8 cellular contexts compared by ENCODE assay signal in genomic region chr2:227939271-227940027, GRCh38.
DNase-seq lines count a peak whose midpoint lies in the region; ATAC-seq, FAIRE-seq and TF ChIP-seq lines count a peak whose summit lies in the region.

No MANE protein-coding gene starts in this region.

- H3K27me3 Mint-ChIP-seq in GM23338 (ENCODE audit: insufficient read depth, low read depth, poor library complexity) (no peaks in the 10 kb centered on the region), chondrocyte (ENCODE audit: low read depth) (peaks cover 10% of the 10 kb centered on the region)

- H3K27me3 ChIP-seq in GM23338 (ENCODE audit: insufficient read depth): no peaks in the 10 kb centered on the region

- H3K9me2 ChIP-seq in GM23338 (ENCODE audit: insufficient read depth): no peaks in the 10 kb centered on the region

- H3K4me3 Mint-ChIP-seq in GM23338: no peak overlapping the region
- no peak overlapping the region for H3K4me3 Mint-ChIP-seq in chondrocyte (ENCODE audit: unreplicated experiment)

- H3K4me1 Mint-ChIP-seq in GM23338 (peaks cover 5% of the 10 kb centered on the region), chondrocyte (ENCODE audit: low read depth) (no peaks in the 10 kb centered on the region)

- TF ChIP-seq CTCF in D721Med (IDR thresholded peaks at IDR 0.05; ENCODE audit: insufficient read depth, missing control alignments): peak; percentile 80
- TF ChIP-seq CTCF in GM23338 (conservative IDR thresholded peaks at IDR 0.05; ENCODE audit: low read depth in 2 of 2): peak; percentile 90
- TF ChIP-seq CTCF in chondrocyte (IDR thresholded peaks at IDR 0.05): peak; percentile 73
- TF ChIP-seq CTCF in mucosa of descending colon (IDR thresholded peaks at IDR 0.05): peak; percentile 8

- H3K36me3 Mint-ChIP-seq in GM23338 (ENCODE audit: low read depth) (no peaks in the 10 kb centered on the region), chondrocyte (ENCODE audit: low read depth) (no peaks in the 10 kb centered on the region)

- no peak overlapping the region for H3K27ac ChIP-seq in GM23338 (ENCODE audit: low read depth)

- peaks cover 12% of the 10 kb centered on the region for H3K4me1 ChIP-seq in GM23338 (ENCODE audit: insufficient read depth)
- no peaks in the 10 kb centered on the region for H3K4me1 ChIP-seq in mucosa of descending colon (ENCODE audit: low read depth)

- H3K9me3 ChIP-seq in mucosa of descending colon: no peaks in the 10 kb centered on the region

- no peaks in the 10 kb centered on the region for H3K79me2 ChIP-seq in GM23338 (replicated peaks; ENCODE audit: insufficient read depth)

- DNase-seq in D721Med (ENCODE audit: insufficient read length, low spot score) (no peak), GM23338 (ENCODE audit: low spot score) (peak; percentile 75), NCI-H345 (lab: John Stamatoyannopoulos, UW) (peak; percentile 76), chondrocyte (ENCODE audit: low spot score) (no peak), mucosa of descending colon (peak in 1 of 3 donors; percentile 9)
- DNase-seq in activated CD4-positive, alpha-beta T cell treated with anti-CD3 and anti-CD28 coated beads for 4 hours: no peak
- DNase-seq in stimulated activated CD4-positive, alpha-beta T cell treated with anti-CD3 and anti-CD28 coated beads, Interleukin-4, amount 100 ng/mL, for 4 hours: no peak

- H3K4me2 ChIP-seq in GM23338: no peak overlapping the region

- H2AFZ ChIP-seq in GM23338: peak overlapping the region; percentile 85

- H4K20me1 ChIP-seq in GM23338 (replicated peaks; ENCODE audit: insufficient read depth): no peaks in the 10 kb centered on the region

- H3K27ac Mint-ChIP-seq in GM23338 (no peak overlapping the region; the same call in 1 of the 2 replicates), chondrocyte (ENCODE audit: unreplicated experiment) (no peak overlapping the region)

- ATAC-seq in GM23338 (peak; percentile 84), mucosa of descending colon (peak; percentile 59), HG03457 (IDR thresholded peaks at IDR 0.05; ENCODE audit: unreplicated experiment) (no peak)

- FAIRE-seq in D721Med (lab: Jason Lieb, UNC): no peak

- no peaks in the 10 kb centered on the region for H3K36me3 ChIP-seq in GM23338 (ENCODE audit: insufficient read depth)
- no peaks in the 10 kb centered on the region for H3K36me3 ChIP-seq in mucosa of descending colon (ENCODE audit: low read depth)

- H3K9me3 Mint-ChIP-seq in GM23338 (peaks cover 8% of the 10 kb centered on the region; the same call in 2 of the 3 replicates), chondrocyte (ENCODE audit: low read depth) (no peaks in the 10 kb centered on the region)

- intact Hi-C loops in mucosa of descending colon (cut with DNase I, micrococcal nuclease): no loop called here

- no peak overlapping the region for H3K4me3 ChIP-seq in GM23338
- no peak overlapping the region for H3K4me3 ChIP-seq in mucosa of descending colon

- H3F3A ChIP-seq in GM23338 (replicated peaks; ENCODE audit: low read depth): no peaks in the 10 kb centered on the region

TF ChIP-seq in GM23338, 12 proteins besides CTCF, POLR2A, EP300 and RAD21:
- no peak for TF ChIP-seq ZNF331 (CRISPR knock-in tag; IDR thresholded peaks at IDR 0.05; ENCODE audit: low read depth)
- no peak for TF ChIP-seq STAT1 (IDR thresholded peaks at IDR 0.05; ENCODE audit: unreplicated experiment)
- no peak for TF ChIP-seq POLR2AphosphoS5 (IDR thresholded peaks at IDR 0.05; ENCODE audit: low read depth)
- no peak for TF ChIP-seq ETS1 (IDR thresholded peaks at IDR 0.05)
- TF ChIP-seq EZH2phosphoT487 (IDR thresholded peaks at IDR 0.05; ENCODE audit: unreplicated experiment): no peak
- no peak for TF ChIP-seq CREB1 (CRISPR knock-in tag; IDR thresholded peaks at IDR 0.05; ENCODE audit: low read depth)
- TF ChIP-seq EZH2 (IDR thresholded peaks at IDR 0.05; ENCODE audit: low read depth, unreplicated experiment): no peak
- no peak for TF ChIP-seq JUNB (IDR thresholded peaks at IDR 0.05; ENCODE audit: unreplicated experiment)
TF ChIP-seq in GM23338: peak in this region for 0.

Comparison
In these comparisons a context has a peak if more than half of its experiments do, and no peak if none do; other contexts are left out.
1. DNase-seq: peak in GM23338 (single experiment) and NCI-H345 (single experiment); none in D721Med (single experiment), chondrocyte (single experiment), activated CD4-positive, alpha-beta T cell treated with anti-CD3 and anti-CD28 coated beads for 4 hours (0 of 2) and stimulated activated CD4-positive, alpha-beta T cell treated with anti-CD3 and anti-CD28 coated beads, Interleukin-4, amount 100 ng/mL, for 4 hours (0 of 2).
2. CTCF ChIP-seq: peak in every context shown above with its lines; median percentile 90 in GM23338; 80 in D721Med; 73 in chondrocyte; 8 in mucosa of descending colon.